Comparison of ENCODE assay signal across 13 cellular contexts in genomic region chr17:43528319-43528987, GRCh38. TPM values are rescaled to one million over a fixed set of nuclear protein-coding genes. Genes with fewer than 3 reads are reported as not detected.
DNase-seq lines count a peak whose midpoint lies in the region; ATAC-seq and TF ChIP-seq lines count a peak whose summit lies in the region.
"Had no signal": no experiment of that assay in that cellular context is flagged by ENCODE, and none has a peak within 500 bp of the region (broad histone marks: within the 10 kb centered on the region; RNA-seq: fewer than 3 reads in every experiment).

No MANE protein-coding gene starts in this region.

- DNase-seq in MCF 10A (ENCODE audit: unreplicated experiment) (no peak), mammary epithelial cell (no peak), glutamatergic neuron (no peak), midbrain (lab: John Stamatoyannopoulos, UW) (peak; percentile 16), aorta (peak; percentile 45 to 72), hepatic stellate cell (ENCODE audit: low spot score) (no peak), tibial nerve (ENCODE audit: low spot score in 2 of 2) (no peak), osteoblast (ENCODE audit: insufficient read length, low spot score, missing footprints) (no peak)
- DNase-seq: activated CD8-positive, alpha-beta memory T cell treated with anti-CD3 and anti-CD28 coated beads, Interleukin-2, amount 10 ng/mL, durations not matched to agents 7 days and 5 days; CD4-positive, CD25-positive, alpha-beta regulatory T cell; NCI-H226; SW 1271 had no signal

- BruUV-seq in MCF 10A (replicated peaks; lab: Mats Ljungman, UMichigan) (no TSS peak), mammary epithelial cell (replicated peaks; lab: Mats Ljungman, UMichigan) (no TSS peak)

- POLR2A ChIA-PET in MCF 10A (lab: Yijun Ruan, JAX): no interaction called here

- intact Hi-C loops in MCF 10A (cut with micrococcal nuclease): no loop called here
- intact Hi-C loops in mammary epithelial cell (cut with micrococcal nuclease): no loop called here
- intact Hi-C loops in aorta (cut with DNase I): no loop called here

- no peaks in the 10 kb centered on the region for H3K9me3 ChIP-seq in mammary epithelial cell (replicated peaks; ENCODE audit: insufficient read depth, low read length)
- H3K9me3 ChIP-seq in aorta (ENCODE audit: control insufficient read depth, low read length): no peaks in the 10 kb centered on the region
- no peaks in the 10 kb centered on the region for H3K9me3 ChIP-seq in tibial nerve
- H3K9me3 ChIP-seq in osteoblast (ENCODE audit: low read depth, low read length): no peaks in the 10 kb centered on the region
- H3K9me3 ChIP-seq: A549 had no signal

- H3K9me3 Mint-ChIP-seq in MCF 10A (ENCODE audit: unreplicated experiment) (no peaks in the 10 kb centered on the region), glutamatergic neuron (ENCODE audit: unreplicated experiment) (no peaks in the 10 kb centered on the region)
- H3K9me3 Mint-ChIP-seq: CD4-positive, CD25-positive, alpha-beta regulatory T cell had no signal

- H3K4me2 ChIP-seq in mammary epithelial cell (ENCODE audit: insufficient read depth, low read depth, low read length): no peak overlapping the region
- H3K4me2 ChIP-seq in osteoblast (ENCODE audit: insufficient read depth, low read length): no peak overlapping the region
- H3K4me2 ChIP-seq: A549 had no signal

- H3K27ac Mint-ChIP-seq in MCF 10A (ENCODE audit: low read depth, unreplicated experiment) (peak overlapping the region; percentile 2), glutamatergic neuron (ENCODE audit: unreplicated experiment) (no peak overlapping the region)
- H3K27ac Mint-ChIP-seq: activated CD8-positive, alpha-beta memory T cell treated with anti-CD3 and anti-CD28 coated beads, Interleukin-2, amount 10 ng/mL, durations not matched to agents 7 days and 5 days had no signal

- H4K20me1 ChIP-seq in mammary epithelial cell (ENCODE audit: insufficient read depth, low read length): no peaks in the 10 kb centered on the region
- H4K20me1 ChIP-seq in osteoblast (ENCODE audit: insufficient read depth, low read length): peaks cover 8% of the 10 kb centered on the region

- H3K4me1 ChIP-seq in mammary epithelial cell (ENCODE audit: insufficient read depth, low read length): peaks cover 27% of the 10 kb centered on the region
- H3K4me1 ChIP-seq in aorta (ENCODE audit: control insufficient read depth in 1 of 2, insufficient read depth in 2 of 2, low read length in 2 of 2): no peaks in the 10 kb centered on the region
- H3K4me1 ChIP-seq in tibial nerve: peaks cover 0 to 53% (median 10%) of the 10 kb centered on the region in 4 donors
- peaks cover 14% of the 10 kb centered on the region for H3K4me1 ChIP-seq in osteoblast (ENCODE audit: insufficient read depth, low read length)

- ATAC-seq in aorta (ENCODE audit: low FRiP score): no peak
- ATAC-seq: activated CD8-positive, alpha-beta memory T cell treated with anti-CD3 and anti-CD28 coated beads, Interleukin-2, amount 10 ng/mL, durations not matched to agents 7 days and 5 days had no signal

- H3K4me3 Mint-ChIP-seq in MCF 10A (ENCODE audit: unreplicated experiment) (no peak overlapping the region), glutamatergic neuron (ENCODE audit: unreplicated experiment) (peak overlapping the region; percentile 46)
- H3K4me3 Mint-ChIP-seq: activated CD8-positive, alpha-beta memory T cell treated with anti-CD3 and anti-CD28 coated beads, Interleukin-2, amount 10 ng/mL, durations not matched to agents 7 days and 5 days had no signal

- TF ChIP-seq EP300 in tibial nerve (IDR thresholded peaks at IDR 0.05): no peak

- no peak overlapping the region for H3K9ac ChIP-seq in mammary epithelial cell (ENCODE audit: insufficient read depth, low read length)

- H2AFZ ChIP-seq in mammary epithelial cell (ENCODE audit: low read depth, low read length) (no peak overlapping the region), osteoblast (ENCODE audit: low read length) (no peak overlapping the region)

- in situ Hi-C loops in mammary epithelial cell (cut with MboI; ENCODE audit: low sequenced_read_pairs in 2 of 2): no loop called here

- no peak for TF ChIP-seq POLR2A in tibial nerve (IDR thresholded peaks at IDR 0.05)

- CTCF ChIA-PET in MCF 10A (lab: Yijun Ruan, JAX): interaction anchor here (0.7 to 0.8 kb wide), 2 partner anchors 48 to 134 kb away, joined by 4 to 5 read pairs; no protein-coding TSS in a partner anchor
- CTCF ChIA-PET in mammary epithelial cell (lab: Charles Lee; ENCODE audit: low non-redundant PET): no interaction called here

- WGBS in mammary epithelial cell (ENCODE audit: low coverage, missing lambda C conversion rate): 56% methylated on average over 4 of the region's 13 CpGs
- WGBS in aorta, 2 donors: 79 to 85% methylated on average over 13 of the region's 13 CpGs
- WGBS in tibial nerve, 2 donors: 54 to 57% methylated on average over 13 of the region's 13 CpGs

- peaks cover 12% of the 10 kb centered on the region for H3K36me3 ChIP-seq in mammary epithelial cell (ENCODE audit: insufficient read depth, low read length)
- peaks cover 0 to 2% of the 10 kb centered on the region in 2 donors for H3K36me3 ChIP-seq in aorta (ENCODE audit: control insufficient read depth in 1 of 2, insufficient read depth in 2 of 2, low read length in 1 of 2)
- H3K36me3 ChIP-seq in tibial nerve: peaks cover 0 to 49% (median 0%) of the 10 kb centered on the region in 3 donors
- peaks cover 32% of the 10 kb centered on the region for H3K36me3 ChIP-seq in osteoblast (ENCODE audit: insufficient read depth, low read length)

- no peaks in the 10 kb centered on the region for H3K79me2 ChIP-seq in mammary epithelial cell (ENCODE audit: insufficient read depth, low read length)
- no peaks in the 10 kb centered on the region for H3K79me2 ChIP-seq in osteoblast (ENCODE audit: insufficient read depth, low read length)

- TF ChIP-seq CTCF in MCF 10A (IDR thresholded peaks at IDR 0.05; ENCODE audit: unreplicated experiment): no peak
- no peak for TF ChIP-seq CTCF in mammary epithelial cell (conservative IDR thresholded peaks at IDR 0.05 in 1 of 2, IDR thresholded peaks at IDR 0.05 in 1 of 2; ENCODE audit: extremely low read depth in 1 of 2, insufficient read depth in 1 of 2, low read depth in 1 of 2, low read length in 2 of 2)
- no peak for TF ChIP-seq CTCF in glutamatergic neuron (IDR thresholded peaks at IDR 0.05; ENCODE audit: partially characterized antibody, unreplicated experiment)
- no peak for TF ChIP-seq CTCF in tibial nerve (IDR thresholded peaks at IDR 0.05)
- TF ChIP-seq CTCF in osteoblast (IDR thresholded peaks at IDR 0.05; ENCODE audit: extremely low read depth, low read depth, low read length): no peak

- peaks cover 47% of the 10 kb centered on the region for H3K36me3 Mint-ChIP-seq in MCF 10A (ENCODE audit: insufficient read depth, unreplicated experiment)
- no peaks in the 10 kb centered on the region for H3K36me3 Mint-ChIP-seq in glutamatergic neuron (ENCODE audit: unreplicated experiment)

- dilution Hi-C loops in mammary epithelial cell (cut with HindIII; ENCODE audit: low sequenced_read_pairs): no loop called here

- H3K4me1 Mint-ChIP-seq in MCF 10A (ENCODE audit: insufficient read depth, unreplicated experiment) (peaks cover 7% of the 10 kb centered on the region), glutamatergic neuron (ENCODE audit: low read depth, unreplicated experiment) (peaks cover 7% of the 10 kb centered on the region)

- H3K27me3 Mint-ChIP-seq in MCF 10A (ENCODE audit: insufficient read depth, unreplicated experiment) (no peaks in the 10 kb centered on the region), glutamatergic neuron (ENCODE audit: unreplicated experiment) (peaks cover 7% of the 10 kb centered on the region)
- H3K27me3 Mint-ChIP-seq: activated CD8-positive, alpha-beta memory T cell treated with anti-CD3 and anti-CD28 coated beads, Interleukin-2, amount 10 ng/mL, durations not matched to agents 7 days and 5 days; CD4-positive, CD25-positive, alpha-beta regulatory T cell had no signal

- H3K27ac ChIP-seq in mammary epithelial cell (ENCODE audit: insufficient read depth, low read depth, low read length) (no peak overlapping the region), aorta (ENCODE audit: low read depth in 1 of 2, low read length in 2 of 2) (no peak overlapping the region), tibial nerve (peak overlapping the region in 1 of 4 donors; percentile 5), osteoblast (ENCODE audit: low read depth, low read length) (no peak overlapping the region)
- H3K27ac ChIP-seq: A549 had no signal

- H3K27me3 ChIP-seq in mammary epithelial cell (ENCODE audit: insufficient read depth, low read length): no peaks in the 10 kb centered on the region
- H3K27me3 ChIP-seq in aorta (ENCODE audit: control insufficient read depth in 1 of 2, insufficient read depth in 2 of 2, low read length in 1 of 2): no peaks in the 10 kb centered on the region
- H3K27me3 ChIP-seq in tibial nerve: no peaks in the 10 kb centered on the region
- H3K27me3 ChIP-seq in osteoblast (ENCODE audit: insufficient read depth, low read length): no peaks in the 10 kb centered on the region

- no peak overlapping the region for H3K4me3 ChIP-seq in mammary epithelial cell (replicated peaks in 1 of 3; ENCODE audit: insufficient read depth in 1 of 3, low read depth in 2 of 3, low read length in 3 of 3)
- no peak overlapping the region for H3K4me3 ChIP-seq in aorta (ENCODE audit: low read length in 2 of 2)
- no peak overlapping the region for H3K4me3 ChIP-seq in tibial nerve
- no peak overlapping the region for H3K4me3 ChIP-seq in osteoblast (ENCODE audit: insufficient read depth, low read length)
- H3K4me3 ChIP-seq: A549 had no signal

RNA-seq across cellular contexts. Expression of gene ETV4, which starts 17.7 kb away (rescaled TPM):
- 23.5 and 31.6 TPM in 2 replicates for total RNA-seq in MCF 10A (2022)
- 10 to 100 TPM; 10.2 to 46.0 TPM for total RNA-seq in mammary epithelial cell
- 34.1 TPM for polyA plus RNA-seq in mammary epithelial cell
- 21.1 TPM for polyA minus RNA-seq in mammary epithelial cell
- total RNA-seq in glutamatergic neuron (ENCODE audit: unreplicated experiment): not detected
- total RNA-seq in aorta: 1 to 10 TPM; 1.1 to 2.3 TPM
- polyA plus RNA-seq in aorta: 1 to 10 TPM in 1 of 2 donors, under 1 TPM in 1; 0.50 to 5.8 TPM
- 1 to 10 TPM; 1.5 to 5.1 (median 3.8) TPM for total RNA-seq in tibial nerve
- total RNA-seq in osteoblast: 0.72 and 1.2 TPM in 2 replicates
- total RNA-seq: CD4-positive, CD25-positive, alpha-beta regulatory T cell had no signal
- polyA plus RNA-seq: CD4-positive, CD25-positive, alpha-beta regulatory T cell had no signal

RNA-seq across cellular contexts. Expression of gene DHX8, which starts 44.7 kb away (rescaled TPM):
- 56.9 and 62.1 TPM in 2 replicates for total RNA-seq in MCF 10A (2022)
- total RNA-seq in mammary epithelial cell: 10 to 100 TPM; 41.3 to 58.8 TPM
- polyA plus RNA-seq in mammary epithelial cell: 28.5 TPM
- polyA minus RNA-seq in mammary epithelial cell: 87.8 TPM
- 71.9 TPM for total RNA-seq in glutamatergic neuron (ENCODE audit: unreplicated experiment)
- 10 to 100 TPM; 42.7 to 45.3 TPM for total RNA-seq in aorta
- 10 to 100 TPM in 1 of 2 donors, 1 to 10 TPM in 1; 7.1 to 24.0 TPM for polyA plus RNA-seq in aorta
- total RNA-seq in tibial nerve: 10 to 100 TPM; 35.2 to 57.9 (median 40.7) TPM
- total RNA-seq in osteoblast: 39.2 and 42.3 TPM in 2 replicates

Comparison
In these comparisons a context has a peak if more than half of its experiments do, and no peak if none do; other contexts are left out.
1. DNase-seq: peak in midbrain (single experiment) and aorta (2 of 2); none in MCF 10A (single experiment), mammary epithelial cell (single experiment), glutamatergic neuron (single experiment), hepatic stellate cell (single experiment), tibial nerve (0 of 2) and osteoblast (single experiment).